In the genomic region with DNA sequence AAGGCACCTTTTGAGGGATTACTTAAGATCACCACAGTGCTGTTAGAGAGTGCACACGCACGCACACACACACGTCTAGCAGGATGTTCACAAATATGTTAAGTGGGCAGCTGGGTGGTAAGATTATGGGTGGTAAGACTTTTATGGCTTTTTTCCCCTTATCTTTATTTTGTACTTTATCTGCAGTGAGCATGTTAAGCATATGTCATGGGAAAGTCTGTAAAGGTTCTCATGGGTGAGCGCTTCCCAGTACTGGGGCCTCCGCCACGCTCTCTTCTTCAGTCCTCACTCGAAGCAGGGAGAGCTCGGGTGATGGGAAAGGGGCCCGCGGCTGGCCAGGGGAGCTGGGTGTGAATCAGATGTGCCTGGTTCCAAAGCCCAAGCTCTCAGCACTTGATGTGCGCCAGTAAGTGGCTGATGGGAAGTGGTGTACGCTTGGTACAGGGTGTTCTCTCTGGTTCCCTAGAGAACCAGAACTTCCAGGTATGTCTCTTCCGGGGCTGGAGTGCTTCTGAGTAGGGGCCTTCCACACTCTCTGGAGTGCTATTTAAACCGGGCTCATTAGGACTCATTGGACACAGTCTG, we compare ENCODE assay signal across 25 cellular contexts.
DNase-seq lines count a peak whose midpoint lies in the region; ATAC-seq and TF ChIP-seq lines count a peak whose summit lies in the region.
"Had no signal": no experiment of that assay in that cellular context is flagged by ENCODE, and none has a peak within 500 bp of the region (broad histone marks: within the 10 kb centered on the region; RNA-seq: fewer than 3 reads in every experiment).

No MANE protein-coding gene starts in this region.

- WGBS in mesodermal cell (ENCODE audit: insufficient coverage in 2 of 2), 2 experiments: 92 to 94% methylated on average over 10 to 13 of the region's 14 CpGs
- WGBS in stomach, 5 donors: 85 to 88% (median 86%) methylated on average over 13 to 14 of the region's 14 CpGs

- H3K27ac ChIP-seq in mesodermal cell (ENCODE audit: low read depth, low read length, severe bottlenecking) (peak overlapping the region; percentile 69), stomach (no peak overlapping the region)
- H3K27ac ChIP-seq: pancreas, SJCRH30, transverse colon had no signal

- no peaks in the 10 kb centered on the region for H3K9me3 Mint-ChIP-seq in activated naive CD8-positive, alpha-beta T cell treated with anti-CD3 and anti-CD28 coated beads for 36 hours
- no peaks in the 10 kb centered on the region for H3K9me3 Mint-ChIP-seq in stimulated activated naive B cell treated with anti-CD40 and anti-IgM and Interleukin-4, amounts not matched to agents 10 μg/mL and 1 μg/mL and 100 μg/mL, for 72 hours
- H3K9me3 Mint-ChIP-seq: activated T-cell treated with anti-CD3 and anti-CD28 coated beads, Interleukin-2, amount 50 U/mL, for 4 hours; stimulated activated naive CD8-positive, alpha-beta T cell treated with anti-CD3 and anti-CD28 coated beads, Interleukin-15, Interleukin-2, amounts not matched to agents 100 ng/mL and 50 ng/mL, for 24 hours; T-cell had no signal

- no peak for TF ChIP-seq POLR2A in stomach (IDR thresholded peaks at IDR 0.05)

- no peak for DNase-seq in Right ventricle myocardium superior
- no peak for DNase-seq in cardiac septum (ENCODE audit: low spot score)
- DNase-seq in left cardiac atrium: peak; percentile 71
- DNase-seq in activated naive CD8-positive, alpha-beta T cell treated with anti-CD3 and anti-CD28 coated beads for 36 hours: no peak
- DNase-seq in stimulated activated naive B cell treated with anti-CD40 and anti-IgM and Interleukin-4, amounts not matched to agents 10 μg/mL and 1 μg/mL and 100 μg/mL, for 72 hours: no peak
- DNase-seq in activated CD8-positive, alpha-beta memory T cell treated with anti-CD3 and anti-CD28 coated beads for 24 hours: no peak
- DNase-seq in stomach: no peak
- DNase-seq: activated CD4-positive, alpha-beta T cell treated with anti-CD3 and anti-CD28 coated beads for 4 hours; activated naive CD4-positive, alpha-beta T cell treated with anti-CD3 and anti-CD28 coated beads, Interleukin-2, amount 50 U/mL, for 16 hours; activated T-cell treated with anti-CD3 and anti-CD28 coated beads, Interleukin-2, amount 50 U/mL, for 4 hours; Caco-2; cortex of kidney; KG1; midbrain; naive thymus-derived CD8-positive, alpha-beta T cell; NCI-H1436; NCI-H2107; pancreas; SJCRH30; T-cell; transverse colon had no signal

- H3K36me3 Mint-ChIP-seq in activated naive CD8-positive, alpha-beta T cell treated with anti-CD3 and anti-CD28 coated beads for 36 hours: no peaks in the 10 kb centered on the region
- no peaks in the 10 kb centered on the region for H3K36me3 Mint-ChIP-seq in stimulated activated naive B cell treated with anti-CD40 and anti-IgM and Interleukin-4, amounts not matched to agents 10 μg/mL and 1 μg/mL and 100 μg/mL, for 72 hours
- H3K36me3 Mint-ChIP-seq: naive thymus-derived CD8-positive, alpha-beta T cell; T-cell had no signal

- H3K36me3 ChIP-seq in mesodermal cell (ENCODE audit: control insufficient read depth, insufficient read depth, low read length) (no peaks in the 10 kb centered on the region), stomach (no peaks in the 10 kb centered on the region)
- H3K36me3 ChIP-seq: pancreas, SJCRH30, transverse colon had no signal

- H3K4me3 Mint-ChIP-seq in activated naive CD8-positive, alpha-beta T cell treated with anti-CD3 and anti-CD28 coated beads for 36 hours: no peak overlapping the region
- H3K4me3 Mint-ChIP-seq in stimulated activated naive B cell treated with anti-CD40 and anti-IgM and Interleukin-4, amounts not matched to agents 10 μg/mL and 1 μg/mL and 100 μg/mL, for 72 hours: no peak overlapping the region
- H3K4me3 Mint-ChIP-seq: activated T-cell treated with anti-CD3 and anti-CD28 coated beads, Interleukin-2, amount 50 U/mL, for 4 hours; B cell; naive thymus-derived CD8-positive, alpha-beta T cell; stimulated activated naive CD8-positive, alpha-beta T cell treated with anti-CD3 and anti-CD28 coated beads, Interleukin-15, Interleukin-2, amounts not matched to agents 100 ng/mL and 50 ng/mL, for 24 hours; T-cell had no signal

- H3K9me3 ChIP-seq in mesodermal cell (ENCODE audit: control insufficient read depth, low read length): no peaks in the 10 kb centered on the region
- no peaks in the 10 kb centered on the region for H3K9me3 ChIP-seq in stomach
- H3K9me3 ChIP-seq: Caco-2, pancreas, SJCRH30, transverse colon had no signal

- no peak for TF ChIP-seq EP300 in stomach (IDR thresholded peaks at IDR 0.05)

- H3K27me3 Mint-ChIP-seq in activated naive CD8-positive, alpha-beta T cell treated with anti-CD3 and anti-CD28 coated beads for 36 hours: no peaks in the 10 kb centered on the region
- peaks cover 0 to 4% of the 10 kb centered on the region in 2 donors for H3K27me3 Mint-ChIP-seq in stimulated activated naive B cell treated with anti-CD40 and anti-IgM and Interleukin-4, amounts not matched to agents 10 μg/mL and 1 μg/mL and 100 μg/mL, for 72 hours
- H3K27me3 Mint-ChIP-seq: stimulated activated naive CD8-positive, alpha-beta T cell treated with anti-CD3 and anti-CD28 coated beads, Interleukin-15, Interleukin-2, amounts not matched to agents 100 ng/mL and 50 ng/mL, for 24 hours; T-cell had no signal

- H3K4me1 ChIP-seq in mesodermal cell (ENCODE audit: control insufficient read depth, insufficient read depth, low read length, poor library complexity, severe bottlenecking): peaks cover 11% of the 10 kb centered on the region
- no peaks in the 10 kb centered on the region for H3K4me1 ChIP-seq in stomach
- H3K4me1 ChIP-seq: pancreas, SJCRH30 had no signal

- ATAC-seq in Right ventricle myocardium superior (ENCODE audit: poor library complexity) (peak; percentile 47), left cardiac atrium (peak; percentile 76)
- no peak for ATAC-seq in stimulated activated naive B cell treated with anti-CD40 and anti-IgM and Interleukin-4, amounts not matched to agents 10 μg/mL and 1 μg/mL and 100 μg/mL, for 72 hours (replicated peaks)
- ATAC-seq: activated T-cell treated with anti-CD3 and anti-CD28 coated beads, Interleukin-2, amount 50 U/mL, for 4 hours; naive thymus-derived CD8-positive, alpha-beta T cell; Panc1; pancreas; T-cell had no signal

- H3K27ac Mint-ChIP-seq in activated naive CD8-positive, alpha-beta T cell treated with anti-CD3 and anti-CD28 coated beads for 36 hours: no peak overlapping the region
- H3K27ac Mint-ChIP-seq in stimulated activated naive B cell treated with anti-CD40 and anti-IgM and Interleukin-4, amounts not matched to agents 10 μg/mL and 1 μg/mL and 100 μg/mL, for 72 hours: no peak overlapping the region
- H3K27ac Mint-ChIP-seq: B cell; naive thymus-derived CD8-positive, alpha-beta T cell; stimulated activated naive CD8-positive, alpha-beta T cell treated with anti-CD3 and anti-CD28 coated beads, Interleukin-15, Interleukin-2, amounts not matched to agents 100 ng/mL and 50 ng/mL, for 24 hours; T-cell had no signal

- H3K4me3 ChIP-seq in mesodermal cell (ENCODE audit: extremely low read depth, insufficient read depth, low read length, poor library complexity, severe bottlenecking) (no peak overlapping the region), stomach (no peak overlapping the region)
- H3K4me3 ChIP-seq: pancreas, SJCRH30, transverse colon had no signal

- intact Hi-C loops in Right ventricle myocardium superior (cut with DNase I) (no loop called here), cardiac septum (cut with DNase I) (no loop called here), left cardiac atrium (cut with DNase I) (loop anchor here in 1 of 2 donors (2.0 to 5.0 kb wide), 2 partner anchors 46 to 82 kb away; a partner anchor contains a TSS), stomach (cut with DNase I; ENCODE audit: low total_unique reads) (no loop called here)

- TF ChIP-seq CTCF in stomach (IDR thresholded peaks at IDR 0.05): no peak

- H3K4me1 Mint-ChIP-seq in activated naive CD8-positive, alpha-beta T cell treated with anti-CD3 and anti-CD28 coated beads for 36 hours: peaks cover 2% of the 10 kb centered on the region
- peaks cover 0 to 5% of the 10 kb centered on the region in 2 donors for H3K4me1 Mint-ChIP-seq in stimulated activated naive B cell treated with anti-CD40 and anti-IgM and Interleukin-4, amounts not matched to agents 10 μg/mL and 1 μg/mL and 100 μg/mL, for 72 hours
- H3K4me1 Mint-ChIP-seq: B cell had no signal

- H3K27me3 ChIP-seq in stomach: no peaks in the 10 kb centered on the region
- H3K27me3 ChIP-seq: pancreas, SJCRH30, transverse colon had no signal

Comparison
In these comparisons a context has a peak if more than half of its experiments do, and no peak if none do; other contexts are left out.
1. ATAC-seq: peak in Right ventricle myocardium superior (single experiment) and left cardiac atrium (2 of 2); none in stimulated activated naive B cell treated with anti-CD40 and anti-IgM and Interleukin-4, amounts not matched to agents 10 μg/mL and 1 μg/mL and 100 μg/mL, for 72 hours (0 of 2).